In the genomic region with DNA sequence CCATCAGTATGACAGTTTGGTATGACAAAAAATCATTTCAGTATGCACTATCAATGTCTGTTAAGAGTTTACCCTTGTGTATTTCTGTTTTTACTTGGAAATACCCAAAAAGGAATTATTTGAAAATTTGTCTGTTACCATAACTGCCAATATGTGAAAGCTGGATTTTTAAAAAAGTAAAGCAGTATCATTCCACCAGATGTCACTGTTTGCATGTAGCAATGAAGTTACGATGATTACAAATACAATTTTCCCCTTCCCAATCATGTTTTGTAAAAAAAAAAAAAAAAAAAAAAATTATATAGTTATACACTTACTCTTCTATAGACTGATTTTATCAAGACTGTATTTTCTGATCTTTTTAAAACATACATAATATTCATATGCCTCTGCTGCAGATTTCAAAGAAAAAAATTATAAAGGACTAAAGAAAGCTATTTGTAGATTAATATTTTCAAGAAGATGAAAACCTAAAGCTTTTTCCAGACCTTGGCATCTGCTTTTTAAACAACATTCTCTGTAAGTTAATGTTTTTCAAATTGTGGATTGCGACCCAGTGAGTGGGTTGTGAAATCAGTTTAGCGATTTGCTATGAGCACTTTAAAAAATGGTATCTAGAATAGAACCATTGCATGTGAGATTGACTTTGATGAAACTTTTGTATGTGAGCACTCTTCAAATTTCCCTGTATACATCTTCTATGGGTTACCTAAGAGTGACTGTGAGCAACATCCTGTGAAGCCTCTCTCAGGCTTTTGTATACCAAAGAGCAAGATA, we compare ENCODE assay signal across 10 cellular contexts.
DNase-seq lines count a peak whose midpoint lies in the region; TF ChIP-seq lines count a peak whose summit lies in the region.
"Had no signal": no experiment of that assay in that cellular context is flagged by ENCODE, and none has a peak within 500 bp of the region (broad histone marks: within the 10 kb centered on the region; RNA-seq: fewer than 3 reads in every experiment).

No MANE protein-coding gene starts in this region.

- H3K27ac Mint-ChIP-seq in activated naive CD4-positive, alpha-beta T cell treated with anti-CD3 and anti-CD28 coated beads for 36 hours = no peak overlapping the region
- H3K27ac Mint-ChIP-seq: activated T-helper 2 cell treated with anti-CD3 and anti-CD28 coated beads, Interferon-gamma antibody, Interleukin-2, Interleukin-4, amounts not matched to agents 10 μg/mL and 5 μg/mL and 100 μg/mL, durations not matched to agents 14 hours and 24 hours and 36 hours had no signal

- CTCF ChIA-PET in AG04449 (lab: Yijun Ruan, JAX) = interaction anchor here (0.6 to 8.6 kb wide), 24 partner anchors 9 to 1306 kb away, joined by 3 to 180 read pairs (median 5); no protein-coding TSS in a partner anchor
- CTCF ChIA-PET in activated naive CD4-positive, alpha-beta T cell treated with anti-CD3 and anti-CD28 coated beads for 36 hours (lab: Charles Lee) = interaction anchor here (0.6 to 0.9 kb wide), 4 partner anchors 42 to 502 kb away, joined by 3 to 6 read pairs (median 3); no protein-coding TSS in a partner anchor

- no peaks in the 10 kb centered on the region for H4K20me1 ChIP-seq in hepatocyte (ENCODE audit: insufficient read depth, poor library complexity, severe bottlenecking)

- no peak overlapping the region for H3K4me2 ChIP-seq in hepatocyte

- H3K4me1 ChIP-seq in SJSA1 (replicated peaks) = peaks cover 13% of the 10 kb centered on the region
- no peaks in the 10 kb centered on the region for H3K4me1 ChIP-seq in hepatocyte (ENCODE audit: insufficient read depth)
- H3K4me1 ChIP-seq in tibial nerve = no peaks in the 10 kb centered on the region

- H3K27ac ChIP-seq in SJSA1 (peak overlapping the region; percentile 18), hepatocyte (no peak overlapping the region), tibial nerve (no peak overlapping the region)

- H3K79me2 ChIP-seq in hepatocyte = no peaks in the 10 kb centered on the region

- no peaks in the 10 kb centered on the region for H3K9me3 Mint-ChIP-seq in activated naive CD4-positive, alpha-beta T cell treated with anti-CD3 and anti-CD28 coated beads for 36 hours
- H3K9me3 Mint-ChIP-seq: activated T-helper 2 cell treated with anti-CD3 and anti-CD28 coated beads, Interferon-gamma antibody, Interleukin-2, Interleukin-4, amounts not matched to agents 10 μg/mL and 5 μg/mL and 100 μg/mL, durations not matched to agents 14 hours and 24 hours and 36 hours had no signal

- no peaks in the 10 kb centered on the region for H3K36me3 Mint-ChIP-seq in activated naive CD4-positive, alpha-beta T cell treated with anti-CD3 and anti-CD28 coated beads for 36 hours (ENCODE audit: low read depth)

- TF ChIP-seq POLR2A in tibial nerve (IDR thresholded peaks at IDR 0.05) = no peak

- 86% methylated on average over 3 of the region's 3 CpGs for WGBS in hepatocyte (ENCODE audit: low lambda C conversion rate, missing lambda C conversion rate)
- 64 to 71% methylated on average over 3 of the region's 3 CpGs for WGBS in tibial nerve, 2 donors

- H3K4me3 ChIP-seq in AG04449 (ENCODE audit: low read depth, low read length) = no peak overlapping the region
- no peak overlapping the region for H3K4me3 ChIP-seq in SJSA1
- H3K4me3 ChIP-seq in hepatocyte = no peak overlapping the region
- H3K4me3 ChIP-seq in H7 (ENCODE audit: insufficient read depth, low read depth, low read length) = no peak overlapping the region
- H3K4me3 ChIP-seq in tibial nerve = no peak overlapping the region

- no peaks in the 10 kb centered on the region for H3K27me3 ChIP-seq in SJSA1 (replicated peaks)
- no peaks in the 10 kb centered on the region for H3K27me3 ChIP-seq in hepatocyte
- no peaks in the 10 kb centered on the region for H3K27me3 ChIP-seq in H7 (ENCODE audit: control insufficient read depth, insufficient read depth, low read length)
- H3K27me3 ChIP-seq in tibial nerve = no peaks in the 10 kb centered on the region

- TF ChIP-seq EP300 in tibial nerve (IDR thresholded peaks at IDR 0.05) = no peak

- no peak overlapping the region for H3K4me3 Mint-ChIP-seq in activated naive CD4-positive, alpha-beta T cell treated with anti-CD3 and anti-CD28 coated beads for 36 hours

- H2AFZ ChIP-seq in hepatocyte = no peak overlapping the region

- intact Hi-C loops in activated naive CD4-positive, alpha-beta T cell treated with anti-CD3 and anti-CD28 coated beads for 36 hours (cut with micrococcal nuclease) = loop anchor here (1.0 kb wide), 1 partner anchor 165 kb away; no protein-coding TSS in a partner anchor

- H3K36me3 ChIP-seq in SJSA1 = no peaks in the 10 kb centered on the region
- H3K36me3 ChIP-seq in hepatocyte (replicated peaks; ENCODE audit: insufficient read depth, low read depth) = no peaks in the 10 kb centered on the region
- H3K36me3 ChIP-seq in H7 (replicated peaks; ENCODE audit: control insufficient read depth, insufficient read depth, low read length) = no peaks in the 10 kb centered on the region
- H3K36me3 ChIP-seq in tibial nerve = no peaks in the 10 kb centered on the region

- H3K4me1 Mint-ChIP-seq in activated naive CD4-positive, alpha-beta T cell treated with anti-CD3 and anti-CD28 coated beads for 36 hours (ENCODE audit: low read depth) = no peaks in the 10 kb centered on the region

- peak; percentile 42 for TF ChIP-seq CTCF in AG04449 (IDR thresholded peaks at IDR 0.05; ENCODE audit: insufficient read depth, low read length, missing control alignments)
- peak; percentile 61 for TF ChIP-seq CTCF in hepatocyte (IDR thresholded peaks at IDR 0.05; ENCODE audit: poor library complexity)
- no peak for TF ChIP-seq CTCF in tibial nerve (IDR thresholded peaks at IDR 0.05)

- peaks cover 5% of the 10 kb centered on the region for H3K27me3 Mint-ChIP-seq in activated naive CD4-positive, alpha-beta T cell treated with anti-CD3 and anti-CD28 coated beads for 36 hours (ENCODE audit: low read depth)

- DNase-seq in AG04449 (ENCODE audit: low read depth, low spot score) (no peak), HCEC 1CT (peak; percentile 32), SJSA1 (ENCODE audit: low read depth in 1 of 2, low spot score in 2 of 2) (no peak), hepatocyte (ENCODE audit: low spot score) (no peak), H7 (no peak), HuH-7 (ENCODE audit: low spot score) (no peak), tibial nerve (ENCODE audit: low spot score in 2 of 2) (no peak)
- DNase-seq in activated naive CD4-positive, alpha-beta T cell treated with anti-CD3 and anti-CD28 coated beads for 36 hours = no peak
- DNase-seq: islet precursor cell had no signal

- H3K9me2 ChIP-seq in hepatocyte (replicated peaks; ENCODE audit: insufficient read depth) = no peaks in the 10 kb centered on the region

- POLR2A ChIA-PET in AG04449 (lab: Yijun Ruan, JAX) = no interaction called here

- no peaks in the 10 kb centered on the region for H3K9me3 ChIP-seq in SJSA1 (replicated peaks)
- H3K9me3 ChIP-seq in hepatocyte (ENCODE audit: low read depth) = no peaks in the 10 kb centered on the region
- no peaks in the 10 kb centered on the region for H3K9me3 ChIP-seq in tibial nerve

Comparison
In these comparisons a context has a peak if more than half of its experiments do, and no peak if none do; other contexts are left out.
1. CTCF ChIP-seq: peak in AG04449 (single experiment) and hepatocyte (single experiment); none in tibial nerve (0 of 5).